8 cellular contexts compared by ENCODE assay signal in genomic region chr5:126776499-126777256, GRCh38.
DNase-seq lines count a peak whose midpoint lies in the region; ATAC-seq and TF ChIP-seq lines count a peak whose summit lies in the region.

LMNB1 (plus strand) TSS chr5:126777136; CDS start chr5:126777509, 373 bp downstream.

- peaks cover 33% of the 10 kb centered on the region for H4K20me1 ChIP-seq in BLaER1

- H3K9me3 ChIP-seq in BLaER1, result no peaks in the 10 kb centered on the region

- H3K4me3 ChIP-seq in BLaER1 (peak within 1 kb of the TSS; percentile 99), choroid plexus epithelial cell (ENCODE audit: low read depth, low read length) (peak within 1 kb of the TSS; percentile 87)

- ATAC-seq in GM19328 (IDR thresholded peaks at IDR 0.05; ENCODE audit: unreplicated experiment) (peak; percentile 65), HG03469 (IDR thresholded peaks at IDR 0.05; ENCODE audit: unreplicated experiment) (peak; percentile 52)

- peak within 1 kb of the TSS; percentile 100 for H3K27ac ChIP-seq in BLaER1

- no peaks in the 10 kb centered on the region for H3K27me3 ChIP-seq in BLaER1

- peaks cover 35% of the 10 kb centered on the region for H3K4me1 ChIP-seq in BLaER1

- peak within 1 kb of the TSS; percentile 100 for H3K9ac ChIP-seq in BLaER1

- TF ChIP-seq CTCF in choroid plexus epithelial cell (conservative IDR thresholded peaks at IDR 0.05; ENCODE audit: low read depth, low read length), result no peak

- H3K36me3 ChIP-seq in BLaER1, result peaks cover 11% of the 10 kb centered on the region

- H3K4me2 ChIP-seq in BLaER1, result peak within 1 kb of the TSS; percentile 93

- DNase-seq in NCI-H526 (lab: John Stamatoyannopoulos, UW) (peak; percentile 86 to 95), choroid plexus epithelial cell (ENCODE audit: low read depth) (peak; percentile 95), kidney tubule cell (ENCODE audit: low spot score) (peak; percentile 97)
- DNase-seq in activated CD4-positive, alpha-beta T cell treated with anti-CD3 and anti-CD28 coated beads for 4 hours, result peak; percentile 91 to 93
- peak; percentile 75 to 86 for DNase-seq in stimulated activated CD4-positive, alpha-beta T cell treated with anti-CD3 and anti-CD28 coated beads, Interleukin-1b, Interleukin-23, amount 100 ng/mL, for 1 hour (ENCODE audit: low read depth in 2 of 2)

Comparison
In these comparisons a context has a peak if more than half of its experiments do, and no peak if none do; other contexts are left out.
1. Peak in every context shown above with its lines: DNase-seq, ATAC-seq, H3K4me3 ChIP-seq and H3K27ac ChIP-seq.